ENCODE assay signal across 9 cellular contexts in the genomic region with DNA sequence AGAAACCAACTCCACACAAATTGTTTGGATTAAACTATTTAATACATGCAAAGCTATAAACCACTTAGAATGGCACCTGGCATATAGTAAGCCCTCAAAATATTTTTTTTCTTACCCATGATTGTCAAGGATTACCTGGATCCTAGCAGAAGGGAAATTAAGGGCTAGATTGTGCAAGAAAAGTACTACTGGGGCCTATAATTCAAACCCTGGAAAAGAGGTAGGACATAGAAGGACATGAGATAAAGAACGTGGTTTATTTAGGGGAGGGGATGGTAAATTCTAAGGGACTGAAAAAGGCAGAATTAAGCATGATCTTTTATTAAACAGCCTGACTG.
"Had no signal": no experiment of that assay in that cellular context is flagged by ENCODE, and none has a peak within 500 bp of the region (broad histone marks: within the 10 kb centered on the region; RNA-seq: fewer than 3 reads in every experiment).

No MANE protein-coding gene starts in this region.

- H3K36me3 ChIP-seq: HAP-1 had no signal

- H3K27ac Mint-ChIP-seq: H9, HFFc6 had no signal

- H3K4me3 Mint-ChIP-seq: H9, HFFc6 had no signal

- ATAC-seq: HCT116 had no signal

- H2AFZ ChIP-seq: GM23248 had no signal

- H3K9me3 Mint-ChIP-seq: H9, HFFc6 had no signal

- FAIRE-seq: H54 had no signal

- H3K4me3 ChIP-seq: GM23248, HAP-1 had no signal

- DNase-seq: GM23248, GOT3, H7, H9, HCEC 1CT, HFFc6 had no signal

- H3K9me3 ChIP-seq: HAP-1 had no signal

- H3K27ac ChIP-seq: GM23248 had no signal

- H3K9ac ChIP-seq: GM23248 had no signal
